ENCODE assay signal across 8 cellular contexts in the genomic region with DNA sequence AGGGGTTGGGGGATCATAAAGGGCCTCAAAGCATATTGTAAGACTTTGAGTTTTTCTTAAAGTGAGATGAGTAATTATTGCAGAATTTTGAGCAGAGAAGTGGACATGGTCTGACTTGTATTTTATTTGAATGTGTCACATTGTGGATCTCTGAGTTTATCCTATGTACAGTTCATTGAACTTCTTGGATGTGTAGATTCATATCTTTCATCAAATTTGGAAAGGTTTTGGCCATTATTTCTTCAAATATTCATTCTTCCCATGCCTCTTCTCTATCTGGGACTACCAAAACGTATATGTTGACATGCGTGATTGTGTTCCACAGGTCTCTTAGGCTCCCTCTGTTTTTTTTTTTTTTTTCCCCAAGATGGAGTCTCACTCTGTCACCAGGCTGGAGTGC. TPM values are rescaled to one million over a fixed set of nuclear protein-coding genes. Genes with fewer than 3 reads are reported as not detected.
"Had no signal": no experiment of that assay in that cellular context is flagged by ENCODE, and none has a peak within 500 bp of the region (broad histone marks: within the 10 kb centered on the region; RNA-seq: fewer than 3 reads in every experiment).

No MANE protein-coding gene starts in this region.

- DNase-seq: GDM1, GF-D8 had no signal

- H3K4me3 ChIP-seq: GM12878 had no signal

- ATAC-seq: GM12878 had no signal

- FAIRE-seq: G401.6, GM12878, GM12891, GM12892, GM18507, GM19239 had no signal

RNA-seq across cellular contexts. Expression of gene DLX3, which starts 14.3 kb away (rescaled TPM):
- total RNA-seq: GM12878 had no signal
- polyA plus RNA-seq: GM12878 had no signal
